In genomic region chr6:30740993-30741784, GRCh38 we compare ENCODE assay signal across 9 cellular contexts. TPM values are rescaled to one million over a fixed set of nuclear protein-coding genes. Genes with fewer than 3 reads are reported as not detected.
DNase-seq lines count a peak whose midpoint lies in the region; ATAC-seq and TF ChIP-seq lines count a peak whose summit lies in the region.
"Had no signal": no experiment of that assay in that cellular context is flagged by ENCODE, and none has a peak within 500 bp of the region (broad histone marks: within the 10 kb centered on the region; RNA-seq: fewer than 3 reads in every experiment).

No MANE protein-coding gene starts in this region.

- peaks cover 73% of the 10 kb centered on the region for H3K36me3 Mint-ChIP-seq in activated CD4-positive, alpha-beta memory T cell treated with anti-CD3 and anti-CD28 coated beads for 36 hours
- H3K36me3 Mint-ChIP-seq in glutamatergic neuron (ENCODE audit: unreplicated experiment): peaks cover 8% of the 10 kb centered on the region

- H3K36me3 ChIP-seq in HEK293 (ENCODE audit: control insufficient read depth in 2 of 2, insufficient read depth in 1 of 2, low read length in 2 of 2): peaks cover 27 to 51% of the 10 kb centered on the region in 2 experiments; a peak in 2 of 3 replicates

- DNase-seq in activated CD4-positive, alpha-beta memory T cell treated with anti-CD3 and anti-CD28 coated beads for 36 hours: no peak
- no peak for DNase-seq in glutamatergic neuron
- peak; percentile 26 for DNase-seq in stimulated activated CD4-positive, alpha-beta T cell treated with anti-CD3 and anti-CD28 coated beads, Interleukin-4, amount 100 ng/mL, for 24 hours
- DNase-seq in NK-92 treated with Interleukin-12 subunit alpha and Interleukin-12 subunit beta, amount 100 ng/mL, for 24 hours (lab: John Stamatoyannopoulos, UW): no peak
- DNase-seq in NCI-H510A treated with DMSO at 0.1 percent for 48 hours (lab: John Stamatoyannopoulos, UW): no peak
- DNase-seq: NCI-H2171 had no signal

- no peaks in the 10 kb centered on the region for H3K4me1 ChIP-seq in HEK293 (ENCODE audit: control insufficient read depth, insufficient read depth, low read length)

- CTCF ChIA-PET in HEK293 (lab: Yijun Ruan, JAX): interaction anchor here (1.2 to 2.9 kb wide), 9 partner anchors 8 to 87 kb away, joined by 4 to 22 read pairs (median 7); no protein-coding TSS in a partner anchor
- CTCF ChIA-PET in activated CD4-positive, alpha-beta memory T cell treated with anti-CD3 and anti-CD28 coated beads for 36 hours (lab: Charles Lee): interaction anchor here (0.8 to 3.4 kb wide), 5 partner anchors 11 to 172 kb away, joined by 3 to 19 read pairs (median 3); no protein-coding TSS in a partner anchor

- ATAC-seq in GM18498 (IDR thresholded peaks at IDR 0.05; ENCODE audit: unreplicated experiment): no peak
- ATAC-seq in HG03457 (IDR thresholded peaks at IDR 0.05; ENCODE audit: unreplicated experiment): no peak

- POLR2A ChIA-PET in HEK293 (lab: Yijun Ruan, JAX): interaction anchor here (0.6 to 4.0 kb wide), 15 partner anchors 9 to 126 kb away, joined by 3 to 84 read pairs (median 8); partner anchors contain the start of gene MDC1
- POLR2A ChIA-PET in activated CD4-positive, alpha-beta memory T cell treated with anti-CD3 and anti-CD28 coated beads for 36 hours (lab: Charles Lee): interaction anchor here (0.5 to 4.0 kb wide), 12 partner anchors 10 to 844 kb away, joined by 3 to 47 read pairs (median 4); partner anchors contain the start of gene MDC1

- peak overlapping the region; percentile 94; the same call in 1 of the 2 replicates for H3K27ac ChIP-seq in HEK293 (ENCODE audit: extremely low read depth, low read depth, low read length)

- TF ChIP-seq CTCF in HEK293 (tag by site-specific recombination; IDR thresholded peaks at IDR 0.05) (no peak), glutamatergic neuron (IDR thresholded peaks at IDR 0.05; ENCODE audit: partially characterized antibody, unreplicated experiment) (no peak)

- intact Hi-C loops in activated CD4-positive, alpha-beta memory T cell treated with anti-CD3 and anti-CD28 coated beads for 36 hours (cut with micrococcal nuclease): loop anchor here (5.0 kb wide), 1 partner anchor 254 kb away; the partner anchor contains the start of gene HLA-E

- peak overlapping the region; percentile 67 for H3K4me3 ChIP-seq in HEK293 (ENCODE audit: low read depth, low read length)

- H3K4me3 Mint-ChIP-seq in activated CD4-positive, alpha-beta memory T cell treated with anti-CD3 and anti-CD28 coated beads for 36 hours: peak overlapping the region; percentile 99
- peak overlapping the region; percentile 99 for H3K4me3 Mint-ChIP-seq in glutamatergic neuron (ENCODE audit: unreplicated experiment)

- peak overlapping the region; percentile 97 for H3K27ac Mint-ChIP-seq in activated CD4-positive, alpha-beta memory T cell treated with anti-CD3 and anti-CD28 coated beads for 36 hours
- peak overlapping the region; percentile 95 for H3K27ac Mint-ChIP-seq in glutamatergic neuron (ENCODE audit: unreplicated experiment)

- no peaks in the 10 kb centered on the region for H3K27me3 Mint-ChIP-seq in activated CD4-positive, alpha-beta memory T cell treated with anti-CD3 and anti-CD28 coated beads for 36 hours
- H3K27me3 Mint-ChIP-seq in glutamatergic neuron (ENCODE audit: unreplicated experiment): peaks cover 20% of the 10 kb centered on the region

- peaks cover 70% of the 10 kb centered on the region for H3K4me1 Mint-ChIP-seq in activated CD4-positive, alpha-beta memory T cell treated with anti-CD3 and anti-CD28 coated beads for 36 hours (ENCODE audit: low read depth)
- H3K4me1 Mint-ChIP-seq in glutamatergic neuron (ENCODE audit: low read depth, unreplicated experiment): peaks cover 21% of the 10 kb centered on the region

- H3K9me3 Mint-ChIP-seq in activated CD4-positive, alpha-beta memory T cell treated with anti-CD3 and anti-CD28 coated beads for 36 hours: no peaks in the 10 kb centered on the region
- H3K9me3 Mint-ChIP-seq in glutamatergic neuron (ENCODE audit: unreplicated experiment): peaks cover 16% of the 10 kb centered on the region

- no peaks in the 10 kb centered on the region for H3K9me3 ChIP-seq in HEK293 (ENCODE audit: control insufficient read depth, insufficient read depth, low read depth, low read length)

TF ChIP-seq in HEK293, 187 proteins besides CTCF, POLR2A, EP300 and RAD21 (continues in another document):
- TF ChIP-seq TSHZ1 (tag by site-specific recombination; IDR thresholded peaks at IDR 0.05; ENCODE audit: borderline replicate concordance) (no peak), ZNF174 (tag by site-specific recombination; IDR thresholded peaks at IDR 0.05) (no peak), ZNF112 (tag by site-specific recombination; IDR thresholded peaks at IDR 0.05) (no peak), ZNF830 (tag by site-specific recombination; IDR thresholded peaks at IDR 0.05; ENCODE audit: low read depth) (no peak), ZNF560 (tag by site-specific recombination; IDR thresholded peaks at IDR 0.05; ENCODE audit: borderline replicate concordance) (no peak)

RNA-seq across cellular contexts. Expression of gene FLOT1, which starts 1.3 kb away (rescaled TPM):
- 100 to 1,000 TPM; 226 to 231 TPM for total RNA-seq in activated CD4-positive, alpha-beta memory T cell treated with anti-CD3 and anti-CD28 coated beads for 36 hours
- total RNA-seq in glutamatergic neuron (ENCODE audit: unreplicated experiment): 191 TPM

RNA-seq across cellular contexts. Expression of gene IER3, which starts 3.2 kb away (rescaled TPM):
- 100 to 1,000 TPM; 167 to 171 TPM for total RNA-seq in activated CD4-positive, alpha-beta memory T cell treated with anti-CD3 and anti-CD28 coated beads for 36 hours
- 13.5 TPM for total RNA-seq in glutamatergic neuron (ENCODE audit: unreplicated experiment)

RNA-seq across cellular contexts. Expression of gene TUBB, which starts 21.0 kb away (rescaled TPM):
- 1,000 to 10,000 TPM; 1,695 to 1,719 TPM for total RNA-seq in activated CD4-positive, alpha-beta memory T cell treated with anti-CD3 and anti-CD28 coated beads for 36 hours
- total RNA-seq in glutamatergic neuron (ENCODE audit: unreplicated experiment): 2,264 TPM

RNA-seq across cellular contexts. Expression of gene MDC1, which starts 24.1 kb away (rescaled TPM):
- 10 to 100 TPM; 79.5 to 88.7 TPM for total RNA-seq in activated CD4-positive, alpha-beta memory T cell treated with anti-CD3 and anti-CD28 coated beads for 36 hours
- 50.4 TPM for total RNA-seq in glutamatergic neuron (ENCODE audit: unreplicated experiment)

RNA-seq across cellular contexts. Expression of gene NRM, which starts 50.4 kb away (rescaled TPM):
- total RNA-seq in activated CD4-positive, alpha-beta memory T cell treated with anti-CD3 and anti-CD28 coated beads for 36 hours: 10 to 100 TPM; 31.6 to 32.7 TPM
- 52.2 TPM for total RNA-seq in glutamatergic neuron (ENCODE audit: unreplicated experiment)

Comparison
In these comparisons a context has a peak if more than half of its experiments do, and no peak if none do; other contexts are left out.
1. RNA of gene IER3, which starts 3.2 kb away (total RNA-seq): 167 to 171 TPM in activated CD4-positive, alpha-beta memory T cell treated with anti-CD3 and anti-CD28 coated beads for 36 hours; 13.5 TPM in glutamatergic neuron (single experiment); every median in the first group is over 10 times any median in the second.